8 cellular contexts compared by ENCODE assay signal in the genomic region with DNA sequence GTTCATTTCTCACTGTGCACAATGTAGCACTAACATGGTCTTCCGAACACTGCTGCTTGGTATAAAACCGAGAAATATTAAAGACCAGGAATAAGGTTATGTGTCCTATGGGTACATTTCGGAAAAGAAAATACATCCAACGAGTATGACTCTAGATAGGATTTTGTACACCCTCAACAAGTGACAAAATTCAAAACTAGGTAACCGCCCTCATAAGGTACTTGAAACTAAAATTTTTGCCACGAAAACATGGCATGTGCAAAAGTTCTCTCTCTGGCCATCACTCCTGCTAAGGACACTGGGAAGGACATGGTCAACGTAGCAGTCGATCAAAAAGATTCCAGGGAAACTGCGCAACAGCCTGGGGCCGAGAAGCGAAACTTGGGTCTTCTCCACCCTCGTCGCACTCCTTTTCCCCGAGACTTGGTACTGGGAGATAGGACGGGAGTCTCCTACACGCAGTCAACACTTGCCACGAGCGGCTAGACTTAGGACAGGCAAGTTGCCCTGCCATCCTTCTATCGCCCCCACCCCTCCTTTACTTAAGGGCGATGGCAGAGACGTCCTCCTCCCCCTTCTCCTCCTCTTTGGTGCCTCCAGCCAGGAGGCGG. TPM values are rescaled to one million over a fixed set of nuclear protein-coding genes. Genes with fewer than 3 reads are reported as not detected.
DNase-seq lines count a peak whose midpoint lies in the region; ATAC-seq and TF ChIP-seq lines count a peak whose summit lies in the region.

No MANE protein-coding gene starts in this region.

- H3K4me3 ChIP-seq in HL-60 (replicated peaks; ENCODE audit: insufficient read depth, low read length) (peak overlapping the region; percentile 47), fibroblast of the aortic adventitia (ENCODE audit: low read depth, low read length) (peak overlapping the region; percentile 90)

- peak overlapping the region; percentile 98 for H3K27ac ChIP-seq in HL-60 (replicated peaks)
- H3K27ac ChIP-seq in VCaP = peak overlapping the region; percentile 97

- peak overlapping the region; percentile 92 to 96 (median 92) for H3K4me3 Mint-ChIP-seq in nephron

- no peaks in the 10 kb centered on the region for H3K9me3 Mint-ChIP-seq in nephron

- TF ChIP-seq CTCF in HL-60 (IDR thresholded peaks at IDR 0.05; ENCODE audit: insufficient read depth, low read length) (no peak), VCaP (conservative IDR thresholded peaks at IDR 0.05) (no peak), fibroblast of the aortic adventitia (IDR thresholded peaks at IDR 0.05; ENCODE audit: insufficient read depth, low read length) (no peak), nephron (IDR thresholded peaks at IDR 0.05; ENCODE audit: unreplicated experiment in 3 of 3) (no peak)

- H3K27me3 ChIP-seq in HL-60 (ENCODE audit: insufficient read depth, poor library complexity, severe bottlenecking) = no peaks in the 10 kb centered on the region

- no peaks in the 10 kb centered on the region for H3K36me3 Mint-ChIP-seq in nephron (ENCODE audit: low read depth)

- DNase-seq in NCI-H2029 (lab: John Stamatoyannopoulos, UW) (peak; percentile 67), NCI-H2029 treated with DMSO at 0.1 percent for 48 hours (lab: John Stamatoyannopoulos, UW) (no peak), HL-60 (ENCODE audit: low read depth in 1 of 2, low spot score in 1 of 2) (peak in 1 of 2 experiments; percentile 70), fibroblast of the aortic adventitia (ENCODE audit: low read depth) (peak; percentile 96)
- no peak for DNase-seq in activated effector memory CD4-positive, alpha-beta T cell treated with Interleukin-2 at 50 U/mL for 16 hours

- ATAC-seq in HG02610 (IDR thresholded peaks at IDR 0.05; ENCODE audit: unreplicated experiment) = no peak

- no peaks in the 10 kb centered on the region for H3K27me3 Mint-ChIP-seq in nephron (ENCODE audit: low read depth)

- peaks cover 52% of the 10 kb centered on the region for H3K4me1 Mint-ChIP-seq in nephron

- peak overlapping the region; percentile 100 for H3K27ac Mint-ChIP-seq in nephron

RNA-seq across cellular contexts. Expression of a gene that starts 0.3 kb away (rescaled TPM):
- total RNA-seq in fibroblast of the aortic adventitia (ENCODE audit: low replicate concordance) = 30.0 and 77.5 TPM in 2 replicates

RNA-seq across cellular contexts. Expression of a gene that starts 4.1 kb away (rescaled TPM):
- total RNA-seq in fibroblast of the aortic adventitia (ENCODE audit: low replicate concordance) = 105 and 141 TPM in 2 replicates

Comparison
In these comparisons a context has a peak if more than half of its experiments do, and no peak if none do; other contexts are left out.
1. DNase-seq: peak in NCI-H2029 (single experiment) and fibroblast of the aortic adventitia (single experiment); none in NCI-H2029 treated with DMSO at 0.1 percent for 48 hours (single experiment) and activated effector memory CD4-positive, alpha-beta T cell treated with Interleukin-2 at 50 U/mL for 16 hours (single experiment).